ENCODE assay signal across 12 cellular contexts in the genomic region with DNA sequence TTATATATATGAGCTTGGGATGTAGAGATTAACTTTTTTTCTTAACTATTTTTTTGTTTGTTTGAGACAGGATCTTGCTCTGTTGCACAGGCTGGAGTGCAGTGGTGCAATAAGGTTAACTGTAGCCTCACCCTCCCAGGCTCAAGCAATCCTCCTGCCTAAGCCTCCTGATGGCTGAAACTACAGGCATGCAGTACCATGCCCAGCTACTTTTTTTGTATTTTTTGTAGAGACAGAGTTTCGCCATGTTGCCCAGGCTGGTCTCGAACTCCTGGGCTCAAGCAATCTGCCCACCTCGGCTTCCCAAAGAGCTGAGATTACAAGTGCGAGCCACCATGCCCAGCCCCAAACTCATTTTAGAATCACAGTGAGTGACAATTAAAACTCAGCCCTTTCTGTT.
DNase-seq lines count a peak whose midpoint lies in the region; ATAC-seq, FAIRE-seq and TF ChIP-seq lines count a peak whose summit lies in the region.
"Had no signal": no experiment of that assay in that cellular context is flagged by ENCODE, and none has a peak within 500 bp of the region (broad histone marks: within the 10 kb centered on the region; RNA-seq: fewer than 3 reads in every experiment).

No MANE protein-coding gene starts in this region.

- no peak overlapping the region for H3K9ac ChIP-seq in IMR-90 (ENCODE audit: low read depth, low read length)

- H3K4me2 ChIP-seq in IMR-90 (ENCODE audit: low read depth, low read length): no peak overlapping the region

- H2BK20ac ChIP-seq in IMR-90 (ENCODE audit: low read depth, low read length): peak overlapping the region; percentile 95

- peak overlapping the region; percentile 87 for H3K18ac ChIP-seq in IMR-90 (ENCODE audit: low read depth, low read length)

- no peaks in the 10 kb centered on the region for H3K27me3 Mint-ChIP-seq in naive thymus-derived CD8-positive, alpha-beta T cell

- no peak overlapping the region for H2AFZ ChIP-seq in IMR-90 (replicated peaks; ENCODE audit: low read length, poor library complexity)

- no peaks in the 10 kb centered on the region for H3K36me3 Mint-ChIP-seq in naive thymus-derived CD8-positive, alpha-beta T cell

- H4K91ac ChIP-seq in IMR-90 (ENCODE audit: insufficient read depth, low read depth, low read length): peak overlapping the region; percentile 20; the same call in 1 of the 2 replicates

- peaks cover 16 to 74% (median 68%) of the 10 kb centered on the region in 4 donors for H3K4me1 Mint-ChIP-seq in naive thymus-derived CD8-positive, alpha-beta T cell

- H3K4me1 ChIP-seq in A673 (ENCODE audit: insufficient read depth, low read length, poor library complexity, severe bottlenecking): peaks cover 79% of the 10 kb centered on the region
- H3K4me1 ChIP-seq in IMR-90 (ENCODE audit: control insufficient read depth, insufficient read depth, low read length): peaks cover 15% of the 10 kb centered on the region

- peak overlapping the region; percentile 83 for H2BK120ac ChIP-seq in IMR-90 (ENCODE audit: low read depth, low read length)

- peaks cover 0 to 1% (median 0%) of the 10 kb centered on the region in 9 donors for H3K9me3 Mint-ChIP-seq in naive thymus-derived CD8-positive, alpha-beta T cell

- H3K14ac ChIP-seq in IMR-90 (replicated peaks; ENCODE audit: low read depth, low read length): peak overlapping the region; percentile 64; the same call in 1 of the 2 replicates

- dilution Hi-C loops in IMR-90 (cut with HindIII; ENCODE audit: low sequenced_read_pairs, unreplicated experiment): no loop called here

- H3K36me3 ChIP-seq in A673 (ENCODE audit: insufficient read depth, low read length, poor library complexity, severe bottlenecking): no peaks in the 10 kb centered on the region
- no peaks in the 10 kb centered on the region for H3K36me3 ChIP-seq in IMR-90 (ENCODE audit: control insufficient read depth, insufficient read depth, low read length)
- H3K36me3 ChIP-seq: cardiac muscle cell had no signal

- intact Hi-C loops in A673 (cut with micrococcal nuclease; ENCODE audit: unreplicated experiment): no loop called here
- intact Hi-C loops in IMR-90 (cut with micrococcal nuclease): no loop called here

- in situ Hi-C loops in IMR-90 (cut with MboI; ENCODE audit: low sequenced_read_pairs): no loop called here
- in situ Hi-C loops in astrocyte of the spinal cord (cut with HindIII; ENCODE audit: low sequenced_read_pairs): no loop called here

- BruUV-seq in A673 (replicated peaks; lab: Mats Ljungman, UMichigan) (no TSS peak), IMR-90 (replicated peaks; lab: Mats Ljungman, UMichigan) (no TSS peak)

- FAIRE-seq in urothelium cell line (lab: Jason Lieb, UNC): no peak
- FAIRE-seq: K562 had no signal

- CTCF ChIA-PET in A673 (lab: Charles Lee) (no interaction called here), IMR-90 (lab: Yijun Ruan, JAX) (no interaction called here)

- H3K23ac ChIP-seq in IMR-90 (ENCODE audit: low read depth, low read length): no peak overlapping the region

- no peaks in the 10 kb centered on the region for H3K27me3 ChIP-seq in A673 (replicated peaks; ENCODE audit: insufficient read depth, low read depth, low read length, poor library complexity)
- H3K27me3 ChIP-seq in IMR-90 (ENCODE audit: control insufficient read depth, insufficient read depth, low read length): no peaks in the 10 kb centered on the region
- H3K27me3 ChIP-seq: cardiac muscle cell had no signal

- H3K4me3 ChIP-seq in A673 (ENCODE audit: low read depth, low read length, poor library complexity, severe bottlenecking) (no peak overlapping the region), IMR-90 (ENCODE audit: insufficient read depth, low read depth, low read length) (no peak overlapping the region), astrocyte of the spinal cord (ENCODE audit: low read depth, low read length) (no peak overlapping the region)
- H3K4me3 ChIP-seq: cardiac muscle cell, K562 had no signal

- no peak overlapping the region for H3K56ac ChIP-seq in IMR-90 (ENCODE audit: extremely low read depth, insufficient read depth, low read length)

- POLR2A ChIA-PET in A673 (lab: Charles Lee; ENCODE audit: low non-redundant PET): no interaction called here
- POLR2A ChIA-PET in IMR-90 (lab: Charles Lee; ENCODE audit: unreplicated experiment): interaction anchor here (1.7 kb wide), 1 partner anchor 56 kb away, joined by 3 read pairs; no protein-coding TSS in a partner anchor
- POLR2A ChIA-PET in naive thymus-derived CD8-positive, alpha-beta T cell (lab: Charles Lee): interaction anchor here (1.1 to 4.4 kb wide), 3 partner anchors 18 to 206 kb away, joined by 3 to 23 read pairs (median 3); no protein-coding TSS in a partner anchor

- H3K9me3 ChIP-seq in A673 (ENCODE audit: low read depth, low read length, poor library complexity, severe bottlenecking) (no peaks in the 10 kb centered on the region), IMR-90 (ENCODE audit: control insufficient read depth, insufficient read depth, low read length) (no peaks in the 10 kb centered on the region)

- H2AK5ac ChIP-seq in IMR-90 (ENCODE audit: low read depth, low read length): peak overlapping the region; percentile 91

- TF ChIP-seq POLR2A in IMR-90 (IDR thresholded peaks at IDR 0.05; ENCODE audit: low read depth, low read length): no peak

- peak overlapping the region; percentile 6 to 72; a peak in 2 of 4 replicates for H4K8ac ChIP-seq in IMR-90 (ENCODE audit: low read depth in 2 of 2, low read length in 2 of 2)

- H3K27ac ChIP-seq in A673 (ENCODE audit: low read depth, low read length, poor library complexity, severe bottlenecking) (peak overlapping the region; percentile 81), IMR-90 (ENCODE audit: insufficient read depth, low read length) (peak overlapping the region; percentile 74)
- H3K27ac ChIP-seq: cardiac muscle cell had no signal

- TF ChIP-seq RAD21 in IMR-90 (IDR thresholded peaks at IDR 0.05; ENCODE audit: low read length): no peak

- peak overlapping the region; percentile 93 for H3K4ac ChIP-seq in IMR-90 (ENCODE audit: low read depth, low read length)

- peak overlapping the region; percentile 72; the same call in 2 of the 3 replicates for H2BK15ac ChIP-seq in IMR-90 (ENCODE audit: low read depth, low read length)

- no peak overlapping the region; the same call in 1 of the 2 replicates for H4K5ac ChIP-seq in IMR-90 (ENCODE audit: low read depth, low read length)

- H3K79me1 ChIP-seq in IMR-90 (ENCODE audit: low read depth in 1 of 2, low read length in 2 of 2): peaks cover 0 to 12% of the 10 kb centered on the region in 2 experiments; a peak in 2 of 4 replicates

- H3K4me3 Mint-ChIP-seq in naive thymus-derived CD8-positive, alpha-beta T cell: peak overlapping the region in 9 of 10 donors; percentile 6 to 58 (median 45)

- peaks cover 9% of the 10 kb centered on the region; the same call in 1 of the 2 replicates for H3K9me1 ChIP-seq in IMR-90 (ENCODE audit: insufficient read depth, low read length)

- ATAC-seq in IMR-90 (ENCODE audit: low read depth): no peak
- no peak for ATAC-seq in naive thymus-derived CD8-positive, alpha-beta T cell
- ATAC-seq: K562 had no signal

- H2BK5ac ChIP-seq in IMR-90 (ENCODE audit: low read depth, low read length, poor library complexity, severe bottlenecking): peak overlapping the region; percentile 90

- no peak for TF ChIP-seq CTCF in A673 (conservative IDR thresholded peaks at IDR 0.05; ENCODE audit: low read depth, low read length)
- no peak for TF ChIP-seq CTCF in IMR-90 (conservative IDR thresholded peaks at IDR 0.05; ENCODE audit: low read depth, low read length)
- TF ChIP-seq CTCF in astrocyte of the spinal cord (IDR thresholded peaks at IDR 0.05; ENCODE audit: low read depth, low read length): no peak

- peak overlapping the region; percentile 87 to 98 (median 94) for H3K27ac Mint-ChIP-seq in naive thymus-derived CD8-positive, alpha-beta T cell

- no CpG with 5 or more reads among the region's 4 CpGs for WGBS in IMR-90 (ENCODE audit: extremely low coverage in 2 of 2, insufficient read length in 1 of 2), 2 experiments

- no peak for DNase-seq in A673 (ENCODE audit: low spot score)
- no peak for DNase-seq in IMR-90
- DNase-seq in astrocyte of the spinal cord (ENCODE audit: low read depth, low spot score): peak; percentile 4
- DNase-seq in naive thymus-derived CD8-positive, alpha-beta T cell: no peak
- no peak for DNase-seq in glomerular visceral epithelial cell (ENCODE audit: extremely low spot score)
- DNase-seq in NCI-H446 (lab: John Stamatoyannopoulos, UW): no peak
- no peak for DNase-seq in urothelium cell line (ENCODE audit: low spot score)
- no peak for DNase-seq in NCI-H2196 treated with DMSO at 0.1 percent for 48 hours (lab: John Stamatoyannopoulos, UW; ENCODE audit: unreplicated experiment)
- DNase-seq: foreskin fibroblast, GOT3 had no signal

- H2AK9ac ChIP-seq in IMR-90 (replicated peaks; ENCODE audit: low read depth, low read length, poor library complexity): no peak overlapping the region

- no peaks in the 10 kb centered on the region for H4K20me1 ChIP-seq in IMR-90 (ENCODE audit: insufficient read depth, low read length)

TF ChIP-seq in IMR-90, 13 proteins besides CTCF, POLR2A, EP300 and RAD21:
- TF ChIP-seq MXI1 (IDR thresholded peaks at IDR 0.05; ENCODE audit: borderline replicate concordance, low read depth, low read length) (no peak), SMC3 (IDR thresholded peaks at IDR 0.05; ENCODE audit: low read depth, low read length) (no peak), FOS (IDR thresholded peaks at IDR 0.05; ENCODE audit: low read depth, low read length) (no peak), MAFK (IDR thresholded peaks at IDR 0.05; ENCODE audit: low read depth, low read length) (no peak), NFE2L2 (IDR thresholded peaks at IDR 0.05; ENCODE audit: low read depth, low read length) (no peak), MAZ (IDR thresholded peaks at IDR 0.05; ENCODE audit: borderline replicate concordance, low read depth, low read length) (no peak)
- TF ChIP-seq, protein P1, sequence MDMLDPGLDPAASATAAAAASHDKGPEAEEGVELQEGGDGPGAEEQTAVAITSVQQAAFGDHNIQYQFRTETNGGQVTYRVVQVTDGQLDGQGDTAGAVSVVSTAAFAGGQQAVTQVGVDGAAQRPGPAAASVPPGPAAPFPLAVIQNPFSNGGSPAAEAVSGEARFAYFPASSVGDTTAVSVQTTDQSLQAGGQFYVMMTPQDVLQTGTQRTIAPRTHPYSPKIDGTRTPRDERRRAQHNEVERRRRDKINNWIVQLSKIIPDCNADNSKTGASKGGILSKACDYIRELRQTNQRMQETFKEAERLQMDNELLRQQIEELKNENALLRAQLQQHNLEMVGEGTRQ (IDR thresholded peaks at IDR 0.05; ENCODE audit: low read depth, low read length): no peak
TF ChIP-seq in IMR-90: peak in this region for 0.
